In the genomic region with DNA sequence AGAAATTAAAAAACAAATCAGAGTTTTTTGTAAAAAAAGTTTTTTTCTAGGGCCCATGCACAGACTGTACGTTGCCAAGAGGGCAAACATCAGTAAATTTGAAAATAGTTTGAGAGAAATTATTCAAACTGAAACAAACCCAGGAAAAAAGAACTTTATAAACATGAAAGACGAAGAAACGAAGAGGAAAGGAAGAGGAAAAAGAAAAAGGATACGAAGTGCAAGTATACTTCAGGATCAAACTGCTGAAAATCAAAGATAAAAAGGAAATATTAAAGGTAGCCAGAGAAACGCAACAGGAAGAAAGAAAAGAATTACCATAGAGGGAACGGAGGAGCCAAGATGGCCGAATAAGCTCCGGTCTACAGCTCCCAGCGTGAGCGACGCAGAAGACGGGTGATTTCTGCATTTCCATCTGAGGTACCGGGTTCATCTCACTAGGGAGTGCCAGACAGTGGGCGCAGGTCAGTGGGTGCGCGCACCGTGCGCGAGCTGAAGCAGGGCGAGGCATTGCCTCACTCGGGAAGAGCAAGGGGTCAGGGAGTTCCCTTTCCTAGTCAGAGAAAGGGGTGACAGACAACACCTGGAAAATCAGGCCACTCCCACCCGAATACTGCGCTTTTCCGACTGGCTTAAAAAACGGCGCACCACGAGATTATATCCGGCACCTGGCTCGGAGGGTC, we compare ENCODE assay signal across 8 cellular contexts.
DNase-seq lines count a peak whose midpoint lies in the region; ATAC-seq and TF ChIP-seq lines count a peak whose summit lies in the region.
"Not testable (repeated sequence)": the region's sequence is repeated elsewhere in the genome, so short reads cannot be mapped to it uniquely, and the experiment has no call there.

No MANE protein-coding gene starts in this region.

- H3K27ac ChIP-seq in HUES64 (ENCODE audit: low read depth, low read length) (peak overlapping the region; percentile 52; the same call in 1 of the 2 replicates), iPS-18a (ENCODE audit: low read length) (peak overlapping the region; percentile 11)

- H3K27me3 Mint-ChIP-seq in T-helper 2 cell treated with Interferon-gamma antibody and Interleukin-4, amounts not matched to agents 5 μg/mL and 100 μg/mL, for 36 hours (ENCODE audit: low read depth); endothelial cell (ENCODE audit: unreplicated experiment): not testable (repeated sequence)

- H3K4me3 ChIP-seq in HUES64 (ENCODE audit: low read length) = peak overlapping the region; percentile 66
- H3K4me3 ChIP-seq in iPS-18a (ENCODE audit: low read length) = peak overlapping the region; percentile 58
- H3K4me3 ChIP-seq in mucosa of descending colon = not testable (repeated sequence)

- not testable (repeated sequence) for H3K27me3 ChIP-seq in HUES64 (ENCODE audit: insufficient read depth, low read length); iPS-18a (ENCODE audit: control insufficient read depth, insufficient read depth, low read length)

- not testable (repeated sequence) for ATAC-seq in mucosa of descending colon

- H3K27ac Mint-ChIP-seq in T-helper 2 cell treated with Interferon-gamma antibody and Interleukin-4, amounts not matched to agents 5 μg/mL and 100 μg/mL, for 36 hours = peak overlapping the region; percentile 34
- H3K27ac Mint-ChIP-seq in endothelial cell (ENCODE audit: unreplicated experiment) = peak overlapping the region; percentile 91

- peak overlapping the region; percentile 82 for H3K9ac ChIP-seq in ES-I3 (ENCODE audit: low read depth, low read length)
- H3K9ac ChIP-seq in HUES64 (ENCODE audit: low read depth, low read length) = peak overlapping the region; percentile 81
- peak overlapping the region; percentile 78 for H3K9ac ChIP-seq in iPS-18a (ENCODE audit: low read length)

- intact Hi-C loops in mucosa of descending colon (cut with DNase I, micrococcal nuclease) = not testable (repeated sequence)

- H3K9me3 ChIP-seq in ES-I3 (ENCODE audit: control insufficient read depth, insufficient read depth, low read length); HUES64 (ENCODE audit: insufficient read depth, low read depth, low read length); iPS-18a (ENCODE audit: control insufficient read depth, low read depth, low read length); mucosa of descending colon: not testable (repeated sequence)

- not testable (repeated sequence) for H3K9me3 Mint-ChIP-seq in T-helper 2 cell treated with Interferon-gamma antibody and Interleukin-4, amounts not matched to agents 5 μg/mL and 100 μg/mL, for 36 hours; endothelial cell (ENCODE audit: unreplicated experiment)

- not testable (repeated sequence) for H3K36me3 Mint-ChIP-seq in T-helper 2 cell treated with Interferon-gamma antibody and Interleukin-4, amounts not matched to agents 5 μg/mL and 100 μg/mL, for 36 hours (ENCODE audit: low read depth); endothelial cell (ENCODE audit: low read depth, unreplicated experiment)

- DNase-seq in NCI-H748 (lab: John Stamatoyannopoulos, UW; ENCODE audit: unreplicated experiment) (peak; percentile 70), mucosa of descending colon (peak in 2 of 3 donors; percentile 4 to 22), renal cortical epithelial cell (ENCODE audit: low read depth) (peak; percentile 13)
- DNase-seq in T-helper 2 cell treated with Interferon-gamma antibody and Interleukin-4, amounts not matched to agents 5 μg/mL and 100 μg/mL, for 36 hours (ENCODE audit: low spot score); endothelial cell (ENCODE audit: low spot score): not testable (repeated sequence)

- not testable (repeated sequence) for H3K36me3 ChIP-seq in ES-I3 (ENCODE audit: insufficient read depth, low read length); HUES64 (ENCODE audit: insufficient read depth, low read length); iPS-18a (ENCODE audit: control insufficient read depth, low read depth, low read length); mucosa of descending colon (ENCODE audit: low read depth)

- H3K4me3 Mint-ChIP-seq in T-helper 2 cell treated with Interferon-gamma antibody and Interleukin-4, amounts not matched to agents 5 μg/mL and 100 μg/mL, for 36 hours = not testable (repeated sequence)
- H3K4me3 Mint-ChIP-seq in endothelial cell (ENCODE audit: unreplicated experiment) = peak overlapping the region; percentile 68

- WGBS in HUES64 = 54% methylated on average over 27 of the region's 29 CpGs

- not testable (repeated sequence) for TF ChIP-seq CTCF in endothelial cell (IDR thresholded peaks at IDR 0.05; ENCODE audit: unreplicated experiment); mucosa of descending colon (IDR thresholded peaks at IDR 0.05)

- not testable (repeated sequence) for H3K4me1 Mint-ChIP-seq in T-helper 2 cell treated with Interferon-gamma antibody and Interleukin-4, amounts not matched to agents 5 μg/mL and 100 μg/mL, for 36 hours (ENCODE audit: low read depth); endothelial cell (ENCODE audit: unreplicated experiment)

- not testable (repeated sequence) for H3K4me1 ChIP-seq in ES-I3 (ENCODE audit: insufficient read depth, low read length); HUES64 (ENCODE audit: insufficient read depth, low read length); iPS-18a (ENCODE audit: control insufficient read depth, low read depth, low read length); mucosa of descending colon (ENCODE audit: low read depth)
